Comparison of ENCODE assay signal across 12 cellular contexts in the genomic region with DNA sequence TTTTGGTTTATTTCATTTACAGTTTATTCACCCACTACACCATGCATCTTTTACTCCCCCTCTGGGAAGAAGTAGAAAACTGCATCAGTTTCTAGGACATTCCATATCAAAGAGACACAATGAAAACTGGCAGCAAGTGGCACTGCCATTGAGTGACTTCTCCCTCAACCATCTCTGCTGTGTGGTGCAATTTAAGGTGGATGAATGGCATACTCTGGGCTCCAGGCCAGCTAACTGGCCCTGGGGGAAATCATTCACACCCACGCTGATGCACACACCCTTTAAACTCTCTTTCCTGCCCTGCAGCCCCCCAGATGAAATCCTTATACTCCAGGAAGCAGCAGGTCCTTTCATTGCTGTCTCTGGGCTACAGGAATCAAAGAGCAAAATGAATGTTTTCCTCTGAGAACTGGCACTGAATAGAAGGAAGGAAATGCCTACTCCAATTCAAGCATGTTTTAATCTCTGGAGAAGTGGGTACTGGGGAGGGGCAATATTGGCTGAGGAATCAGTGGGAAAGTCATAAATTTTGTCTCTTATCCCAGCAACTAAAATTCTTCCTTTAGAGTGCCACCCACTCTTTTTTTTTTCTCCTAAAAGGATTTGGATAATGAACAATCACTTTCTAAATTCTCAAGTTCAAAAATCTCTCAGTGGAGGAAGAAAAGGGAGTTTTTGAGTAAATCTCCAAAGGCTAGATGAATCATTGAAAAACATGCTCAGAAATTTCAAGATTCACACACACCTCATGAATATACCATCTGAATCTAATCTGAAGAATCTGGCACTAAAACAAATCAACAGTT. TPM values are rescaled to one million over a fixed set of nuclear protein-coding genes. Genes with fewer than 3 reads are reported as not detected.
DNase-seq lines count a peak whose midpoint lies in the region; ATAC-seq and TF ChIP-seq lines count a peak whose summit lies in the region.
"Had no signal": no experiment of that assay in that cellular context is flagged by ENCODE, and none has a peak within 500 bp of the region (broad histone marks: within the 10 kb centered on the region; RNA-seq: fewer than 3 reads in every experiment).

No MANE protein-coding gene starts in this region.

- H4K20me1 ChIP-seq in neural progenitor cell (ENCODE audit: low read depth), result no peaks in the 10 kb centered on the region

- peaks cover 4% of the 10 kb centered on the region for H3K4me1 ChIP-seq in neural progenitor cell

- no peaks in the 10 kb centered on the region for H3K36me3 ChIP-seq in neural progenitor cell

- peak; percentile 34 for TF ChIP-seq CTCF in choroid plexus epithelial cell (conservative IDR thresholded peaks at IDR 0.05; ENCODE audit: low read depth, low read length)
- no peak for TF ChIP-seq CTCF in neural progenitor cell (IDR thresholded peaks at IDR 0.05)

- no peaks in the 10 kb centered on the region for H3K27me3 ChIP-seq in neural progenitor cell

- no peaks in the 10 kb centered on the region for H3F3A ChIP-seq in neural progenitor cell (ENCODE audit: low read depth)

- peaks cover 9% of the 10 kb centered on the region for H3K36me3 Mint-ChIP-seq in neural progenitor cell
- H3K36me3 Mint-ChIP-seq in activated naive CD4-positive, alpha-beta T cell treated with anti-CD3 and anti-CD28 coated beads, Interleukin-2, amount 50 U/mL, for 72 hours, result peaks cover 0 to 6% of the 10 kb centered on the region in 2 donors

- H3K4me3 Mint-ChIP-seq in neural progenitor cell, result no peak overlapping the region
- H3K4me3 Mint-ChIP-seq: activated CD4-positive, alpha-beta T cell treated with anti-CD3 and anti-CD28 coated beads, Interleukin-2, amount 10 ng/mL, durations not matched to agents 7 days and 5 days had no signal

- H3K27me3 Mint-ChIP-seq in neural progenitor cell (ENCODE audit: insufficient read depth, low read depth), result peaks cover 11% of the 10 kb centered on the region

- no peak overlapping the region for H3K4me2 ChIP-seq in neural progenitor cell

- H3K9me3 Mint-ChIP-seq in neural progenitor cell, result peaks cover 46% of the 10 kb centered on the region
- H3K9me3 Mint-ChIP-seq in activated naive CD4-positive, alpha-beta T cell treated with anti-CD3 and anti-CD28 coated beads, Interleukin-2, amount 50 U/mL, for 72 hours, result peaks cover 0 to 5% of the 10 kb centered on the region in 2 donors

- H3K79me2 ChIP-seq in neural progenitor cell (ENCODE audit: low read depth), result no peaks in the 10 kb centered on the region

- H3K4me3 ChIP-seq in choroid plexus epithelial cell (ENCODE audit: low read depth, low read length) (no peak overlapping the region), neural progenitor cell (no peak overlapping the region)

- H3K27ac ChIP-seq in neural progenitor cell, result no peak overlapping the region

- H3K9ac ChIP-seq in neural progenitor cell, result no peak overlapping the region

- peaks cover 24% of the 10 kb centered on the region for H3K4me1 Mint-ChIP-seq in neural progenitor cell
- H3K4me1 Mint-ChIP-seq: naive B cell had no signal

- DNase-seq in DMS 273 treated with DMSO at 0.1 percent for 48 hours (lab: John Stamatoyannopoulos, UW) (peak; percentile 26), NCI-H1105 treated with DMSO at 0.1 percent for 48 hours (lab: John Stamatoyannopoulos, UW) (peak; percentile 81), choroid plexus epithelial cell (ENCODE audit: low read depth) (no peak), neural progenitor cell (ENCODE audit: low spot score) (no peak), retina (no peak)
- no peak for DNase-seq in activated naive CD4-positive, alpha-beta T cell treated with anti-CD3 and anti-CD28 coated beads, Interleukin-2, amount 50 U/mL, for 72 hours (ENCODE audit: low spot score in 2 of 2)
- no peak for DNase-seq in stimulated activated naive CD4-positive, alpha-beta T cell (lab: John Stamatoyannopoulos, UW)
- DNase-seq: activated CD4-positive, alpha-beta T cell treated with anti-CD3 and anti-CD28 coated beads, Interleukin-2, amount 10 ng/mL, durations not matched to agents 7 days and 5 days; glutamatergic neuron; naive B cell; Right ventricle myocardium superior had no signal

- ATAC-seq in activated naive CD4-positive, alpha-beta T cell treated with anti-CD3 and anti-CD28 coated beads, Interleukin-2, amount 50 U/mL, for 72 hours, result no peak
- ATAC-seq in GM21390 (IDR thresholded peaks at IDR 0.05; ENCODE audit: unreplicated experiment), result no peak

- peaks cover 5% of the 10 kb centered on the region for H3K9me3 ChIP-seq in neural progenitor cell (ENCODE audit: low read depth)

- peak overlapping the region; percentile 86 for H3K27ac Mint-ChIP-seq in neural progenitor cell
- H3K27ac Mint-ChIP-seq in activated naive CD4-positive, alpha-beta T cell treated with anti-CD3 and anti-CD28 coated beads, Interleukin-2, amount 50 U/mL, for 72 hours, result no peak overlapping the region
- H3K27ac Mint-ChIP-seq: activated CD4-positive, alpha-beta T cell treated with anti-CD3 and anti-CD28 coated beads, Interleukin-2, amount 10 ng/mL, durations not matched to agents 7 days and 5 days had no signal

- no peak overlapping the region for H2AFZ ChIP-seq in neural progenitor cell (replicated peaks)

RNA-seq across cellular contexts. Expression of gene RFPL4B, which starts 16.9 kb away (rescaled TPM):
- not detected in 2 replicates for total RNA-seq in neural progenitor cell (ENCODE audit: low replicate concordance)
- not detected for total RNA-seq in activated naive CD4-positive, alpha-beta T cell treated with anti-CD3 and anti-CD28 coated beads, Interleukin-2, amount 50 U/mL, for 72 hours
- total RNA-seq: activated CD4-positive, alpha-beta T cell treated with anti-CD3 and anti-CD28 coated beads, Interleukin-2, amount 10 ng/mL, durations not matched to agents 7 days and 5 days; Right ventricle myocardium superior had no signal

Comparison
In these comparisons a context has a peak if more than half of its experiments do, and no peak if none do; other contexts are left out.
1. DNase-seq: peak in DMS 273 treated with DMSO at 0.1 percent for 48 hours (single experiment) and NCI-H1105 treated with DMSO at 0.1 percent for 48 hours (single experiment); none in choroid plexus epithelial cell (single experiment), neural progenitor cell (single experiment), retina (single experiment), activated naive CD4-positive, alpha-beta T cell treated with anti-CD3 and anti-CD28 coated beads, Interleukin-2, amount 50 U/mL, for 72 hours (0 of 2) and stimulated activated naive CD4-positive, alpha-beta T cell (0 of 6).